Comparison of ENCODE assay signal across 25 cellular contexts in the genomic region with DNA sequence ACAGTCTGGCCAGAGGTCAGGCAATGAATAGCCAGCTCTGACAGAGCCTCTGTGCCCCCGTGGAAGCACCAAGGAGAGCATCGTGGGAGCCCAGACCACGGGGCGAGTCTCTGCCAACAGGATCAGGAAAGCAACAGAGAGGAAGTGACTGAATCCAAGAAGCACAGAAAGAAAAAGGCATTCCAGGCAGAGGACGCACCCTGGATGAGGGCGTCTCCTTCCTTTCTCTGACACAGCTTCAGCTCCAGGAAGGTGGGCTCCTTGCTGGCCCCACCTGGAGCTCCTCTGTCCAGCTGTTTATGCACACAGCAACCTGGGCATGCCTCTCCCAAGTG. TPM values are rescaled to one million over a fixed set of nuclear protein-coding genes. Genes with fewer than 3 reads are reported as not detected.
DNase-seq lines count a peak whose midpoint lies in the region; ATAC-seq and TF ChIP-seq lines count a peak whose summit lies in the region.
"Had no signal": no experiment of that assay in that cellular context is flagged by ENCODE, and none has a peak within 500 bp of the region (broad histone marks: within the 10 kb centered on the region; RNA-seq: fewer than 3 reads in every experiment).

No MANE protein-coding gene starts in this region.

- no peak overlapping the region for H2BK120ac ChIP-seq in neuronal stem cell (ENCODE audit: low read depth, low read length)

- intact Hi-C loops in PC-3 (cut with micrococcal nuclease), result no loop called here

- H2AFZ ChIP-seq in PC-3 (ENCODE audit: low read length) (no peak overlapping the region), neuronal stem cell (ENCODE audit: low read length) (no peak overlapping the region)
- H2AFZ ChIP-seq: PC-9 had no signal

- TF ChIP-seq CTCF in PC-3 (conservative IDR thresholded peaks at IDR 0.05; ENCODE audit: low read depth, low read length) (no peak), fibroblast of pulmonary artery (IDR thresholded peaks at IDR 0.05; ENCODE audit: low read length, missing control alignments) (no peak)

- no peaks in the 10 kb centered on the region for H3K9me2 ChIP-seq in PC-3 (replicated peaks; ENCODE audit: low read length)

- no peak overlapping the region for H3K27ac Mint-ChIP-seq in activated CD8-positive, alpha-beta memory T cell treated with anti-CD3 and anti-CD28 coated beads, Interleukin-2, amount 10 ng/mL, durations not matched to agents 7 days and 5 days
- H3K27ac Mint-ChIP-seq: CD4-positive, alpha-beta memory T cell had no signal

- H3K4me3 Mint-ChIP-seq in activated CD8-positive, alpha-beta memory T cell treated with anti-CD3 and anti-CD28 coated beads, Interleukin-2, amount 10 ng/mL, durations not matched to agents 7 days and 5 days, result no peak overlapping the region

- H2BK12ac ChIP-seq in neuronal stem cell (ENCODE audit: low read length), result no peak overlapping the region

- H3K14ac ChIP-seq in neuronal stem cell (ENCODE audit: low read length), result no peak overlapping the region

- H3K27ac ChIP-seq in PC-3 (ENCODE audit: low read length), result no peak overlapping the region
- no peak overlapping the region for H3K27ac ChIP-seq in neuronal stem cell (replicated peaks; ENCODE audit: low read length)
- H3K27ac ChIP-seq: A549; BLaER1 treated with 17β-estradiol and CSF1 and Interleukin-3, amounts not matched to agents 10 nM and 100 nM; PC-9 had no signal

- H3K27me3 ChIP-seq in PC-3 (ENCODE audit: low read length) (no peaks in the 10 kb centered on the region), neuronal stem cell (ENCODE audit: control insufficient read depth in 3 of 3, insufficient read depth in 3 of 3, low read depth in 1 of 3, low read length in 3 of 3) (peaks cover 0 to 12% (median 0%) of the 10 kb centered on the region in 3 experiments)

- H3K9me3 Mint-ChIP-seq in activated CD8-positive, alpha-beta memory T cell treated with anti-CD3 and anti-CD28 coated beads, Interleukin-2, amount 10 ng/mL, durations not matched to agents 7 days and 5 days (ENCODE audit: low read depth), result no peaks in the 10 kb centered on the region
- H3K9me3 Mint-ChIP-seq: CD4-positive, alpha-beta memory T cell had no signal

- ATAC-seq in PC-3, result peak; percentile 33; the same call in 1 of the 2 replicates
- ATAC-seq in activated CD8-positive, alpha-beta memory T cell treated with anti-CD3 and anti-CD28 coated beads, Interleukin-2, amount 10 ng/mL, durations not matched to agents 7 days and 5 days, result no peak
- ATAC-seq: A549 had no signal

- peak overlapping the region; percentile 20 for H2BK15ac ChIP-seq in neuronal stem cell (ENCODE audit: low read length)

- POLR2A ChIA-PET in PC-3 (lab: Charles Lee; ENCODE audit: unreplicated experiment), result no interaction called here

- no peaks in the 10 kb centered on the region for H3K79me1 ChIP-seq in neuronal stem cell (ENCODE audit: low read depth, low read length)

- no peak overlapping the region for H3K18ac ChIP-seq in neuronal stem cell (ENCODE audit: low read length)

- H3K4me2 ChIP-seq in PC-3 (ENCODE audit: low read length) (no peak overlapping the region), neuronal stem cell (ENCODE audit: insufficient read depth, low read length, poor library complexity, severe bottlenecking) (no peak overlapping the region)
- H3K4me2 ChIP-seq: A549; BLaER1 treated with 17β-estradiol and CSF1 and Interleukin-3, amounts not matched to agents 10 nM and 100 nM; PC-9 had no signal

- H4K8ac ChIP-seq in neuronal stem cell (ENCODE audit: low read depth, low read length), result no peak overlapping the region

- no peaks in the 10 kb centered on the region for H3F3A ChIP-seq in PC-3 (ENCODE audit: low read length, unreplicated experiment)

- no peak overlapping the region for H3K23ac ChIP-seq in neuronal stem cell (ENCODE audit: low read depth, low read length, poor library complexity)

- CTCF ChIA-PET in PC-3 (lab: Charles Lee), result no interaction called here
- CTCF ChIA-PET in activated CD8-positive, alpha-beta memory T cell treated with anti-CD3 and anti-CD28 coated beads, Interleukin-2, amount 10 ng/mL, durations not matched to agents 7 days and 5 days (lab: Charles Lee), result no interaction called here

- BruUV-seq in PC-3 (replicated peaks; lab: Mats Ljungman, UMichigan), result no TSS peak

- H3K4ac ChIP-seq in neuronal stem cell (ENCODE audit: low read length), result no peak overlapping the region

- H4K91ac ChIP-seq in neuronal stem cell (ENCODE audit: low read depth, low read length, poor library complexity), result no peak overlapping the region

- DNase-seq in AG08396 (ENCODE audit: low spot score), result peak; percentile 38
- no peak for DNase-seq in PC-3
- peak; percentile 11 for DNase-seq in fibroblast of pulmonary artery (ENCODE audit: low read depth)
- no peak for DNase-seq in neuronal stem cell (ENCODE audit: low spot score)
- DNase-seq in HUDEP-2 (lab: John Stamatoyannopoulos, UW; ENCODE audit: unreplicated experiment in 76 of 76), result no peak
- DNase-seq in foreskin melanocyte, result no peak
- no peak for DNase-seq in HuH-7 (ENCODE audit: low spot score)
- DNase-seq in activated CD8-positive, alpha-beta memory T cell treated with anti-CD3 and anti-CD28 coated beads, Interleukin-2, amount 10 ng/mL, durations not matched to agents 7 days and 5 days, result no peak
- DNase-seq: Caco-2; CD4-positive, alpha-beta memory T cell; DMS 273 treated with DMSO at 0.1 percent for 48 hours; DMS79 treated with DMSO at 0.1 percent for 48 hours; HCEC 1CT; IMR-90; NCI-H1694; NCI-H2081 treated with DMSO at 0.1 percent for 48 hours; NCI-H446 treated with DMSO at 0.1 percent for 48 hours; NCI-H526 treated with DMSO at 0.1 percent for 48 hours; RPMI8226; SHP77 treated with DMSO at 0.1 percent for 48 hours had no signal

- WGBS in neuronal stem cell (ENCODE audit: extremely low coverage in 2 of 2, insufficient read length in 2 of 2, insufficient replicate concordance in 1 of 2), 2 donors, result no CpG with 5 or more reads among the region's 6 CpGs

- H2AK5ac ChIP-seq in neuronal stem cell (ENCODE audit: low read depth, low read length), result no peak overlapping the region

- H3K79me2 ChIP-seq in PC-3 (ENCODE audit: low read length), result no peaks in the 10 kb centered on the region

- H3K9me3 ChIP-seq in PC-3 (ENCODE audit: low read length) (no peaks in the 10 kb centered on the region), neuronal stem cell (replicated peaks in 1 of 2; ENCODE audit: control insufficient read depth in 2 of 2, insufficient read depth in 1 of 2, low read depth in 1 of 2, low read length in 2 of 2) (peaks cover 0 to 2% of the 10 kb centered on the region in 2 donors)
- H3K9me3 ChIP-seq: A549; BLaER1 treated with 17β-estradiol and CSF1 and Interleukin-3, amounts not matched to agents 10 nM and 100 nM; Caco-2 had no signal

- H4K20me1 ChIP-seq in PC-3 (ENCODE audit: low read length), result no peaks in the 10 kb centered on the region

- no peaks in the 10 kb centered on the region for H3K36me3 Mint-ChIP-seq in activated CD8-positive, alpha-beta memory T cell treated with anti-CD3 and anti-CD28 coated beads, Interleukin-2, amount 10 ng/mL, durations not matched to agents 7 days and 5 days
- H3K36me3 Mint-ChIP-seq: CD4-positive, alpha-beta memory T cell had no signal

- H3K4me1 Mint-ChIP-seq in activated CD8-positive, alpha-beta memory T cell treated with anti-CD3 and anti-CD28 coated beads, Interleukin-2, amount 10 ng/mL, durations not matched to agents 7 days and 5 days, result peaks cover 7% of the 10 kb centered on the region

- H3K27me3 Mint-ChIP-seq in activated CD8-positive, alpha-beta memory T cell treated with anti-CD3 and anti-CD28 coated beads, Interleukin-2, amount 10 ng/mL, durations not matched to agents 7 days and 5 days, result peaks cover 8% of the 10 kb centered on the region

- H3K9ac ChIP-seq in PC-3 (ENCODE audit: low read length) (no peak overlapping the region), neuronal stem cell (ENCODE audit: low read depth, low read length, poor library complexity) (peak overlapping the region; percentile 18)
- H3K9ac ChIP-seq: BLaER1 treated with 17β-estradiol and CSF1 and Interleukin-3, amounts not matched to agents 10 nM and 100 nM had no signal

- H3K36me3 ChIP-seq in PC-3 (ENCODE audit: low read depth, low read length) (no peaks in the 10 kb centered on the region), neuronal stem cell (replicated peaks in 1 of 2; ENCODE audit: control insufficient read depth in 2 of 2, insufficient read depth in 2 of 2, low read length in 2 of 2) (no peaks in the 10 kb centered on the region)

- no peak overlapping the region for H2BK5ac ChIP-seq in neuronal stem cell (ENCODE audit: low read length)

- no peak overlapping the region for H3K4me3 ChIP-seq in PC-3 (ENCODE audit: low read length)
- H3K4me3 ChIP-seq in fibroblast of pulmonary artery (replicated peaks; ENCODE audit: low read depth, low read length), result no peak overlapping the region
- H3K4me3 ChIP-seq in neuronal stem cell (ENCODE audit: low read length in 2 of 2), result no peak overlapping the region
- H3K4me3 ChIP-seq: A549; BLaER1 treated with 17β-estradiol and CSF1 and Interleukin-3, amounts not matched to agents 10 nM and 100 nM; PC-9 had no signal

- H3K4me1 ChIP-seq in PC-3 (ENCODE audit: insufficient read depth, low read length) (no peaks in the 10 kb centered on the region), neuronal stem cell (ENCODE audit: control insufficient read depth in 2 of 2, insufficient read depth in 1 of 2, low read depth in 1 of 2, low read length in 2 of 2) (peaks cover 7 to 35% of the 10 kb centered on the region in 2 donors)
- H3K4me1 ChIP-seq: A549, Caco-2 had no signal

RNA-seq across cellular contexts. Expression of a gene that starts 16.6 kb away (rescaled TPM):
- total RNA-seq in PC-3 (2014; rRNA removed), result not detected in 2 replicates
- polyA plus RNA-seq in neuronal stem cell (2013, experiment 1 of 2), result not detected
- 0.01 TPM for polyA plus RNA-seq in neuronal stem cell (2013, experiment 2 of 2)
- not detected for total RNA-seq in activated CD8-positive, alpha-beta memory T cell treated with anti-CD3 and anti-CD28 coated beads, Interleukin-2, amount 10 ng/mL, durations not matched to agents 7 days and 5 days
- total RNA-seq: HT1080, IMR-90, M059J, PC-9 had no signal
- polyA plus RNA-seq: CD4-positive, alpha-beta memory T cell; IMR-90 had no signal

Comparison
In these comparisons a context has a peak if more than half of its experiments do, and no peak if none do; other contexts are left out.
1. DNase-seq: peak in AG08396 (single experiment) and fibroblast of pulmonary artery (single experiment); none in PC-3 (single experiment), neuronal stem cell (single experiment), HUDEP-2 (0 of 76), foreskin melanocyte (single experiment), HuH-7 (single experiment) and activated CD8-positive, alpha-beta memory T cell treated with anti-CD3 and anti-CD28 coated beads, Interleukin-2, amount 10 ng/mL, durations not matched to agents 7 days and 5 days (single experiment).